In genomic region chr5:2697041-2697440, GRCh38 we compare ENCODE assay signal across 30 cellular contexts. TPM values are rescaled to one million over a fixed set of nuclear protein-coding genes. Genes with fewer than 3 reads are reported as not detected.
"Had no signal": no experiment of that assay in that cellular context is flagged by ENCODE, and none has a peak within 500 bp of the region (broad histone marks: within the 10 kb centered on the region; RNA-seq: fewer than 3 reads in every experiment).

No MANE protein-coding gene starts in this region.

- H3K27me3 Mint-ChIP-seq: activated B cell treated with CpG ODN at 0.5 μM for 24 hours; activated CD8-positive, alpha-beta T cell treated with anti-CD3 and anti-CD28 coated beads for 36 hours; activated T-helper 17 cell treated with anti-CD3 and anti-CD28 coated beads, Interleukin-2, amount 50 U/mL, for 72 hours; effector memory CD8-positive, alpha-beta T cell; T-helper 17 cell had no signal

- H3K27ac Mint-ChIP-seq: activated B cell treated with CpG ODN at 0.5 μM for 24 hours; activated CD8-positive, alpha-beta T cell treated with anti-CD3 and anti-CD28 coated beads for 36 hours; activated naive CD8-positive, alpha-beta T cell; activated T-helper 17 cell treated with anti-CD3 and anti-CD28 coated beads, Interleukin-2, amount 50 U/mL, for 72 hours; effector memory CD8-positive, alpha-beta T cell; T-helper 17 cell; T-helper 2 cell treated with Interferon-gamma antibody and Interleukin-4, amounts not matched to agents 5 μg/mL and 100 μg/mL, for 36 hours had no signal

- H3K36me3 ChIP-seq: brain microvascular endothelial cell, esophagus muscularis mucosa, gastroesophageal sphincter, heart right ventricle, WERI-Rb-1 had no signal

- DNase-seq: activated B cell treated with CpG ODN at 0.5 μM for 24 hours; activated CD4-positive, alpha-beta T cell treated with anti-CD3 and anti-CD28 coated beads for 48 hours; activated CD4-positive, alpha-beta T cell treated with anti-CD3 and anti-CD28 coated beads, Interleukin-2, amount 50 U/mL, for 1 hour; activated CD4-positive, alpha-beta T cell treated with anti-CD3 and anti-CD28 coated beads, Interleukin-2, amount 50 U/mL, for 48 hours; activated CD8-positive, alpha-beta memory T cell treated with anti-CD3 and anti-CD28 coated beads for 24 hours; activated CD8-positive, alpha-beta T cell treated with anti-CD3 and anti-CD28 coated beads for 36 hours; activated effector memory CD4-positive, alpha-beta T cell treated with Interleukin-2 at 50 U/mL for 16 hours; activated gamma-delta T cell treated with Interleukin-2 at 50 U/mL for 16 hours; activated naive CD4-positive, alpha-beta T cell treated with anti-CD3 and anti-CD28 coated beads, Interleukin-2, amount 50 U/mL, for 16 hours; activated naive CD4-positive, alpha-beta T cell treated with Interleukin-2 at 50 U/mL for 16 hours; activated T-cell treated with anti-CD3 and anti-CD28 coated beads, Interleukin-2, amount 50 U/mL, for 4 hours; amniotic stem cell; anterior cingulate cortex; brain microvascular endothelial cell; caudate nucleus; cortex of kidney; dermis blood vessel endothelial cell; effector CD4-positive, alpha-beta T cell; effector memory CD8-positive, alpha-beta T cell; erythroblast; foreskin melanocyte; heart right ventricle; T-helper 17 cell; T1000; WERI-Rb-1 had no signal

- H3K27me3 ChIP-seq: brain microvascular endothelial cell had no signal

- H3K4me1 Mint-ChIP-seq: activated B cell treated with CpG ODN at 0.5 μM for 24 hours; activated T-helper 17 cell treated with anti-CD3 and anti-CD28 coated beads, Interleukin-2, amount 50 U/mL, for 72 hours; T-helper 17 cell had no signal

- H3K4me3 ChIP-seq: esophagus muscularis mucosa, gastroesophageal sphincter, heart right ventricle had no signal

- H3K36me3 Mint-ChIP-seq: activated naive CD8-positive, alpha-beta T cell had no signal

- H3K4me3 Mint-ChIP-seq: activated B cell treated with CpG ODN at 0.5 μM for 24 hours; activated CD8-positive, alpha-beta T cell treated with anti-CD3 and anti-CD28 coated beads for 36 hours; activated naive CD8-positive, alpha-beta T cell; activated T-cell treated with anti-CD3 and anti-CD28 coated beads, Interleukin-2, amount 50 U/mL, for 4 hours; activated T-helper 17 cell treated with anti-CD3 and anti-CD28 coated beads, Interleukin-2, amount 50 U/mL, for 72 hours; effector memory CD8-positive, alpha-beta T cell; T-helper 17 cell; T-helper 2 cell treated with Interferon-gamma antibody and Interleukin-4, amounts not matched to agents 5 μg/mL and 100 μg/mL, for 36 hours had no signal

RNA-seq across cellular contexts. Expression of gene IRX2, which starts 54.4 kb away (rescaled TPM):
- total RNA-seq: activated B cell treated with CpG ODN at 0.5 μM for 24 hours; activated CD8-positive, alpha-beta T cell treated with anti-CD3 and anti-CD28 coated beads for 36 hours; activated T-helper 17 cell treated with anti-CD3 and anti-CD28 coated beads, Interleukin-2, amount 50 U/mL, for 72 hours; T-helper 17 cell had no signal
